Comparison of ENCODE assay signal across 8 cellular contexts in the genomic region with DNA sequence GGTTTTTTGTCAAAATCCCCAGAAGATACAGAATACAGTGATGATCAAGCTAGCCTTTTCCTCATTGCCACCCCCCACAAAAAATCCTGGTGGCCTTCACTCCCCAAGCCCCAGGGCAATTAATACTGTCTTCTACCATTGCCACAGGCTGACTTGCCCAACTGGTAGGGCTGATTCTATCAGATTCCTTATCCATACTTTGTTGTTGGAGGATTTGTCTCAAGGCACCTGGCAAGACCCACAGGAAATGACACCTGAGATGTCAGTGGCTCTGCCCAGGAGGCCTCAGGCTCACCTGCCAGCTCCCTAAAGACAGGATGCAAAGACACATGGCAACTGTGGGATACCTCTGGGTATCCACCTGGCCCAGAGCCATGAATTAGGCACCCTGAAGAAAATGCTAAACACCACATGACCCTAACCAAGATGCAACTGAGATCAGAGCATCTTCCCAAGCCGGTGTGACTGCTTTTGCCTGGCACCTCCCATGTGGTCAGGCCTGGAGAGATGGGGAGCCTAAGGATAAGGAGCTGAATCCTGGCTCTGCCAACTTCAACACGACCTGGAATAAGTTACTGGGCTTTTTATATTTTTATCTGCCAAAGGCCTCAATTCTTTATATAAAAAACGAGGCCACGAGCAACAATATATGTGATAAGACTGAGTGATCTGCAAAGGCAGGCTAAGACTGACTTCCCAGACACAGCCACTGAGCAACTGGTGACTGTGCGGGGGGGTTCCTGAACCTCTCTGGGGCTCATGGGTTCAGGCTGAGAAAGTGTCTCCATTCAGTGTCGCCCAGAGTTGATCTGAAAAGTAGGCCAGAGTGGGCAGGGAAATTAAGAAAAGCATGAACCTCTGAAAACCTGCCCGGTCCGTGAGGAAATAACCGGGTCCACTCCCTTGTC. TPM values are rescaled to one million over a fixed set of nuclear protein-coding genes. Genes with fewer than 3 reads are reported as not detected.
DNase-seq lines count a peak whose midpoint lies in the region; ATAC-seq and TF ChIP-seq lines count a peak whose summit lies in the region.

No MANE protein-coding gene starts in this region.

- peaks cover 0 to 11% (median 5%) of the 10 kb centered on the region in 3 donors for H3K27me3 Mint-ChIP-seq in immature natural killer cell (ENCODE audit: low read depth in 3 of 3)

- POLR2A ChIA-PET in BJ (lab: Charles Lee) = no interaction called here

- CTCF ChIA-PET in BJ (lab: Yijun Ruan, JAX) = interaction anchor here (1.4 to 2.6 kb wide), 3 partner anchors 10 to 99 kb away, joined by 3 to 11 read pairs (median 6); no protein-coding TSS in a partner anchor

- H3K36me3 ChIP-seq in BJ (ENCODE audit: control insufficient read depth, insufficient read depth, low read length) (no peaks in the 10 kb centered on the region), NT2/D1 (ENCODE audit: insufficient read depth, insufficient read length, low read length) (peaks cover 10% of the 10 kb centered on the region), adipocyte (ENCODE audit: control insufficient read depth, insufficient read depth, low read length, severe bottlenecking) (peaks cover 11% of the 10 kb centered on the region)

- H3K27ac Mint-ChIP-seq in immature natural killer cell = peak overlapping the region; percentile 93 to 97 (median 94)

- DNase-seq in BJ (ENCODE audit: low read depth) = no peak
- no peak for DNase-seq in NT2/D1 (ENCODE audit: low read depth, low spot score)
- DNase-seq in adipocyte (ENCODE audit: low read depth) = no peak
- peak; percentile 24 to 37 (median 25) for DNase-seq in immature natural killer cell
- peak; percentile 50 for DNase-seq in stimulated activated CD4-positive, alpha-beta T cell treated with anti-CD3 and anti-CD28 coated beads, Interleukin-4, amount 100 ng/mL, for 24 hours
- DNase-seq in NCI-H1436 treated with DMSO at 0.1 percent for 48 hours (lab: John Stamatoyannopoulos, UW) = no peak

- TF ChIP-seq CTCF in BJ (IDR thresholded peaks at IDR 0.05; ENCODE audit: insufficient read depth, low read depth, low read length) = no peak

- peaks cover 52 to 62% of the 10 kb centered on the region in 2 donors for H3K4me1 Mint-ChIP-seq in immature natural killer cell

- peaks cover 0 to 8% (median 0%) of the 10 kb centered on the region in 3 donors for H3K36me3 Mint-ChIP-seq in immature natural killer cell

- peak overlapping the region; percentile 87 for H3K9ac ChIP-seq in NT2/D1 (ENCODE audit: insufficient read length, low read depth)
- H3K9ac ChIP-seq in adipocyte (ENCODE audit: low read length) = peak overlapping the region; percentile 99

- H3K4me3 Mint-ChIP-seq in immature natural killer cell = peak overlapping the region; percentile 84 to 96 (median 91)

- H3K4me3 ChIP-seq in BJ (ENCODE audit: low read depth, low read length) (peak overlapping the region; percentile 95), NT2/D1 (ENCODE audit: insufficient read length, low read depth) (peak overlapping the region; percentile 73), adipocyte (ENCODE audit: low read length) (peak overlapping the region; percentile 93)

- H3K9me3 Mint-ChIP-seq in immature natural killer cell = no peaks in the 10 kb centered on the region

- H3K4me1 ChIP-seq in NT2/D1 (ENCODE audit: insufficient read depth, insufficient read length) (peaks cover 2% of the 10 kb centered on the region), adipocyte (ENCODE audit: control insufficient read depth, insufficient read depth, low read length) (peaks cover 32% of the 10 kb centered on the region)

- H3K27me3 ChIP-seq in BJ (ENCODE audit: control insufficient read depth, insufficient read depth, low read length) (no peaks in the 10 kb centered on the region), NT2/D1 (ENCODE audit: insufficient read depth, insufficient read length) (no peaks in the 10 kb centered on the region), adipocyte (replicated peaks; ENCODE audit: control insufficient read depth, insufficient read depth, low read length) (no peaks in the 10 kb centered on the region)

- ATAC-seq in GM21390 (IDR thresholded peaks at IDR 0.05; ENCODE audit: unreplicated experiment) = peak; percentile 19
- no peak for ATAC-seq in HG02884 (IDR thresholded peaks at IDR 0.05; ENCODE audit: unreplicated experiment)

- H3K9me3 ChIP-seq in NT2/D1 (ENCODE audit: insufficient read depth, low read length) (no peaks in the 10 kb centered on the region), adipocyte (ENCODE audit: control insufficient read depth, low read length) (peaks cover 3% of the 10 kb centered on the region)

RNA-seq across cellular contexts. Expression of a gene that starts 0.9 kb away (rescaled TPM):
- polyA plus RNA-seq in BJ (2011; rRNA removed) = 156 and 187 TPM in 2 replicates
- 83.2 and 114 TPM in 2 replicates for polyA minus RNA-seq in BJ (2011; rRNA and poly(A)+ RNA removed)
- 100 to 1,000 TPM; 112 to 145 (median 113) TPM for polyA plus RNA-seq in immature natural killer cell

RNA-seq across cellular contexts. Expression of a gene that starts 14.3 kb away (rescaled TPM):
- polyA plus RNA-seq in BJ (2011; rRNA removed) = 59.1 and 100 TPM in 2 replicates
- 120 and 160 TPM in 2 replicates for polyA minus RNA-seq in BJ (2011; rRNA and poly(A)+ RNA removed)
- polyA plus RNA-seq in immature natural killer cell = 100 to 1,000 TPM; 124 to 148 (median 129) TPM

Comparison
In these comparisons a context has a peak if more than half of its experiments do, and no peak if none do; other contexts are left out.
1. DNase-seq: peak in immature natural killer cell (3 of 3) and stimulated activated CD4-positive, alpha-beta T cell treated with anti-CD3 and anti-CD28 coated beads, Interleukin-4, amount 100 ng/mL, for 24 hours (single experiment); none in BJ (single experiment), NT2/D1 (single experiment), adipocyte (single experiment) and NCI-H1436 treated with DMSO at 0.1 percent for 48 hours (single experiment).
2. Peak in every context shown above with its lines, with median percentiles within 50 percentile points of each other: H3K4me3 ChIP-seq.